In genomic region chr9:126499005-126499910, GRCh38 we compare ENCODE assay signal across 1 cellular context.
TF ChIP-seq lines count a peak whose summit lies in the region.

No MANE protein-coding gene starts in this region.

TF ChIP-seq in K562, 482 proteins besides CTCF, POLR2A, EP300 and RAD21 (continued from another document):
- TF ChIP-seq CUX1 (CRISPR knock-in tag; IDR thresholded peaks at IDR 0.05) (no peak), ZNF282 (CRISPR knock-in tag; IDR thresholded peaks at IDR 0.05) (no peak), XRCC5 (IDR thresholded peaks at IDR 0.05; ENCODE audit: low read depth, low read length) (0 out of 2 replicates have a peak, but pooled peaks have one; percentile 71), RBM39 (optimal IDR thresholded peaks at IDR 0.05; ENCODE audit: low read depth, low read length) (no peak), HDAC3 (IDR thresholded peaks at IDR 0.05; ENCODE audit: borderline replicate concordance, partially characterized antibody) (no peak), ZNF780A (CRISPR knock-in tag; IDR thresholded peaks at IDR 0.05) (no peak), JUNB (CRISPR knock-in tag; conservative IDR thresholded peaks at IDR 0.05) (no peak), CBFA2T3 (IDR thresholded peaks at IDR 0.05) (no peak), SRSF7 (optimal IDR thresholded peaks at IDR 0.05; ENCODE audit: low read depth, low read length) (no peak), ZNF165 (CRISPR knock-in tag; IDR thresholded peaks at IDR 0.05; ENCODE audit: borderline replicate concordance) (no peak), ZNF146 (CRISPR knock-in tag; IDR thresholded peaks at IDR 0.05; ENCODE audit: unreplicated experiment) (no peak), ZNF512 (tag; IDR thresholded peaks at IDR 0.05) (no peak), RFX5 (IDR thresholded peaks at IDR 0.05; ENCODE audit: low read depth, low read length) (no peak), DPF2 (IDR thresholded peaks at IDR 0.05) (no peak), ZBTB26 (CRISPR knock-in tag; IDR thresholded peaks at IDR 0.05) (no peak), RHOXF2B (CRISPR knock-in tag; conservative IDR thresholded peaks at IDR 0.05) (no peak), FOXK2 (conservative IDR thresholded peaks at IDR 0.05 in 1 of 2, IDR thresholded peaks at IDR 0.05 in 1 of 2; ENCODE audit: low read depth in 2 of 2) (no peak), CEBPZ (IDR thresholded peaks at IDR 0.05; ENCODE audit: borderline replicate concordance, low read depth, low read length) (no peak), ZNF175 (CRISPR knock-in tag; IDR thresholded peaks at IDR 0.05; ENCODE audit: low read depth) (no peak), SMC3 (conservative IDR thresholded peaks at IDR 0.05; ENCODE audit: insufficient read depth, low read depth, low read length) (0 out of 2 replicates have a peak, but pooled peaks have one; percentile 37), ZC3H11A (IDR thresholded peaks at IDR 0.05; ENCODE audit: low read depth, low read length) (no peak), NRF1 (conservative IDR thresholded peaks at IDR 0.05 in 1 of 2, IDR thresholded peaks at IDR 0.05 in 1 of 2) (peak; percentile 57 to 62), ZBTB9 (CRISPR knock-in tag; IDR thresholded peaks at IDR 0.05) (no peak), ZBTB17 (CRISPR knock-in tag; IDR thresholded peaks at IDR 0.05) (no peak), OTX1 (CRISPR knock-in tag; IDR thresholded peaks at IDR 0.05) (no peak), CBX2 (IDR thresholded peaks at IDR 0.05; ENCODE audit: insufficient read depth, low read length, poor library complexity, severe bottlenecking) (no peak), NFE2 (IDR thresholded peaks at IDR 0.05; ENCODE audit: low read depth) (no peak), NFIC (IDR thresholded peaks at IDR 0.05) (no peak), ARID1B (IDR thresholded peaks at IDR 0.05) (no peak), CGGBP1 (CRISPR knock-in tag; IDR thresholded peaks at IDR 0.05) (no peak), NCOA4 (IDR thresholded peaks at IDR 0.05; ENCODE audit: partially characterized antibody) (no peak), ZNF449 (CRISPR knock-in tag; IDR thresholded peaks at IDR 0.05) (no peak), FUS (optimal IDR thresholded peaks at IDR 0.05; ENCODE audit: low read depth, low read length) (no peak), ZNF444 (CRISPR knock-in tag; IDR thresholded peaks at IDR 0.05) (no peak)
